In genomic region chr10:42637648-42638052, GRCh38 we compare ENCODE assay signal across 8 cellular contexts. TPM values are rescaled to one million over a fixed set of nuclear protein-coding genes. Genes with fewer than 3 reads are reported as not detected.
DNase-seq lines count a peak whose midpoint lies in the region; ATAC-seq and TF ChIP-seq lines count a peak whose summit lies in the region.

No MANE protein-coding gene starts in this region.

- peak overlapping the region; percentile 88 for H3K4me3 ChIP-seq in thoracic aorta

- no peaks in the 10 kb centered on the region for H3K27me3 Mint-ChIP-seq in activated CD4-positive, alpha-beta T cell treated with anti-CD3 and anti-CD28 coated beads, Interleukin-2, amount 10 ng/mL, durations not matched to agents 24 days and 14 days
- no peaks in the 10 kb centered on the region for H3K27me3 Mint-ChIP-seq in activated naive CD8-positive, alpha-beta T cell treated with anti-CD3 and anti-CD28 coated beads, Interleukin-2, amount 10 ng/mL, durations not matched to agents 7 days and 5 days

- no peaks in the 10 kb centered on the region for H3K27me3 ChIP-seq in thoracic aorta (replicated peaks; ENCODE audit: insufficient read depth)

- no peak for DNase-seq in activated CD4-positive, alpha-beta T cell treated with anti-CD3 and anti-CD28 coated beads, Interleukin-2, amount 10 ng/mL, durations not matched to agents 24 days and 14 days
- no peak for DNase-seq in activated CD4-positive, alpha-beta T cell treated with anti-CD3 and anti-CD28 coated beads, Interleukin-2, amount 50 U/mL, for 48 hours
- DNase-seq in activated naive CD8-positive, alpha-beta T cell treated with anti-CD3 and anti-CD28 coated beads, Interleukin-2, amount 10 ng/mL, durations not matched to agents 7 days and 5 days: no peak
- DNase-seq in left lobe of liver (ENCODE audit: low spot score) (no peak), thoracic aorta (ENCODE audit: low spot score) (no peak), NCI-H1694 (lab: John Stamatoyannopoulos, UW) (no peak), NCI-H128 (lab: John Stamatoyannopoulos, UW; ENCODE audit: unreplicated experiment) (no peak), D341Med (ENCODE audit: low spot score) (no peak)

- H3K27ac Mint-ChIP-seq in activated CD4-positive, alpha-beta T cell treated with anti-CD3 and anti-CD28 coated beads, Interleukin-2, amount 10 ng/mL, durations not matched to agents 24 days and 14 days: peak overlapping the region; percentile 99
- H3K27ac Mint-ChIP-seq in activated naive CD8-positive, alpha-beta T cell treated with anti-CD3 and anti-CD28 coated beads, Interleukin-2, amount 10 ng/mL, durations not matched to agents 7 days and 5 days: peak overlapping the region; percentile 97

- intact Hi-C loops in activated CD4-positive, alpha-beta T cell treated with anti-CD3 and anti-CD28 coated beads, Interleukin-2, amount 10 ng/mL, durations not matched to agents 24 days and 14 days (cut with micrococcal nuclease): loop anchor here (1.0 to 10.0 kb wide), 7 partner anchors 85 to 1180 kb away; partner anchors contain the start of genes BMS1 and HNRNPF

- no peaks in the 10 kb centered on the region for H3K36me3 ChIP-seq in thoracic aorta

- peaks cover 6 to 7% of the 10 kb centered on the region in 2 donors for H3K4me1 ChIP-seq in thoracic aorta (ENCODE audit: control insufficient read depth in 1 of 2, low read depth in 2 of 2)

- peaks cover 28% of the 10 kb centered on the region for H3K4me1 Mint-ChIP-seq in activated CD4-positive, alpha-beta T cell treated with anti-CD3 and anti-CD28 coated beads, Interleukin-2, amount 10 ng/mL, durations not matched to agents 24 days and 14 days
- H3K4me1 Mint-ChIP-seq in activated naive CD8-positive, alpha-beta T cell treated with anti-CD3 and anti-CD28 coated beads, Interleukin-2, amount 10 ng/mL, durations not matched to agents 7 days and 5 days: peaks cover 28% of the 10 kb centered on the region

- H3K36me3 Mint-ChIP-seq in activated CD4-positive, alpha-beta T cell treated with anti-CD3 and anti-CD28 coated beads, Interleukin-2, amount 10 ng/mL, durations not matched to agents 24 days and 14 days (ENCODE audit: low read depth): peaks cover 24% of the 10 kb centered on the region
- peaks cover 25% of the 10 kb centered on the region for H3K36me3 Mint-ChIP-seq in activated naive CD8-positive, alpha-beta T cell treated with anti-CD3 and anti-CD28 coated beads, Interleukin-2, amount 10 ng/mL, durations not matched to agents 7 days and 5 days

- peaks cover 3% of the 10 kb centered on the region for H3K9me3 Mint-ChIP-seq in activated CD4-positive, alpha-beta T cell treated with anti-CD3 and anti-CD28 coated beads, Interleukin-2, amount 10 ng/mL, durations not matched to agents 24 days and 14 days
- H3K9me3 Mint-ChIP-seq in activated naive CD8-positive, alpha-beta T cell treated with anti-CD3 and anti-CD28 coated beads, Interleukin-2, amount 10 ng/mL, durations not matched to agents 7 days and 5 days: no peaks in the 10 kb centered on the region

- H3K27ac ChIP-seq in thoracic aorta: peak overlapping the region; percentile 88 to 90

- TF ChIP-seq CTCF in thoracic aorta (IDR thresholded peaks at IDR 0.05): no peak

- H3K4me3 Mint-ChIP-seq in activated CD4-positive, alpha-beta T cell treated with anti-CD3 and anti-CD28 coated beads, Interleukin-2, amount 10 ng/mL, durations not matched to agents 24 days and 14 days: peak overlapping the region; percentile 90
- H3K4me3 Mint-ChIP-seq in activated naive CD8-positive, alpha-beta T cell treated with anti-CD3 and anti-CD28 coated beads, Interleukin-2, amount 10 ng/mL, durations not matched to agents 7 days and 5 days: peak overlapping the region; percentile 94

- no peaks in the 10 kb centered on the region for H3K9me3 ChIP-seq in thoracic aorta

- no peak for ATAC-seq in activated naive CD8-positive, alpha-beta T cell treated with anti-CD3 and anti-CD28 coated beads, Interleukin-2, amount 10 ng/mL, durations not matched to agents 7 days and 5 days (ENCODE audit: low read depth)
- ATAC-seq in left lobe of liver (peak; percentile 10), thoracic aorta (ENCODE audit: insufficient number of reproducible peaks, low FRiP score, low read depth) (no peak)

- POLR2A ChIA-PET in activated naive CD8-positive, alpha-beta T cell treated with anti-CD3 and anti-CD28 coated beads, Interleukin-2, amount 10 ng/mL, durations not matched to agents 7 days and 5 days (lab: Charles Lee): no interaction called here

RNA-seq across cellular contexts. Expression of gene ZNF33B, which starts 0.7 kb away (rescaled TPM):
- total RNA-seq in activated CD4-positive, alpha-beta T cell treated with anti-CD3 and anti-CD28 coated beads, Interleukin-2, amount 10 ng/mL, durations not matched to agents 24 days and 14 days: 7.1 and 7.8 TPM in 2 replicates
- total RNA-seq in activated naive CD8-positive, alpha-beta T cell treated with anti-CD3 and anti-CD28 coated beads, Interleukin-2, amount 10 ng/mL, durations not matched to agents 7 days and 5 days: 10 to 100 TPM; 30.0 to 36.1 TPM
- 17.3 TPM for total RNA-seq in left lobe of liver
- total RNA-seq in thoracic aorta: 10 to 100 TPM in 1 of 2 donors, 1 to 10 TPM in 1; 5.6 to 12.1 TPM
